Comparison of ENCODE assay signal across 10 cellular contexts in genomic region chr15:52379395-52380111, GRCh38.
DNase-seq lines count a peak whose midpoint lies in the region; ATAC-seq and TF ChIP-seq lines count a peak whose summit lies in the region.
"Had no signal": no experiment of that assay in that cellular context is flagged by ENCODE, and none has a peak within 500 bp of the region (broad histone marks: within the 10 kb centered on the region; RNA-seq: fewer than 3 reads in every experiment).

No MANE protein-coding gene starts in this region.

- DNase-seq in CD4-positive, alpha-beta memory T cell: peak in 1 of 5 donors; percentile 3
- DNase-seq in endothelial cell (ENCODE audit: low spot score): no peak
- no peak for DNase-seq in superior temporal gyrus (ENCODE audit: extremely low spot score)
- no peak for DNase-seq in glutamatergic neuron
- DNase-seq in trophoblast cell: no peak
- DNase-seq: NCI-H446, psoas muscle had no signal

- H3K23ac ChIP-seq in trophoblast cell (ENCODE audit: low read length): no peak overlapping the region

- H4K20me1 ChIP-seq in KMS-11 (ENCODE audit: insufficient read depth): no peaks in the 10 kb centered on the region

- no peak overlapping the region for H3K14ac ChIP-seq in trophoblast cell (ENCODE audit: low read length)

- no peak overlapping the region for H4K91ac ChIP-seq in trophoblast cell (ENCODE audit: low read depth, low read length)

- H3K4me3 ChIP-seq in CD4-positive, alpha-beta memory T cell (ENCODE audit: low read length in 2 of 2): no peak overlapping the region
- no peak overlapping the region for H3K4me3 ChIP-seq in KMS-11 (IDR thresholded peaks at IDR 0.05; ENCODE audit: insufficient read depth, low read depth, low read length)
- no peak overlapping the region for H3K4me3 ChIP-seq in trophoblast cell (ENCODE audit: low read depth, low read length)
- H3K4me3 ChIP-seq: psoas muscle had no signal

- ATAC-seq in GM18870 (IDR thresholded peaks at IDR 0.05; ENCODE audit: unreplicated experiment) (peak; percentile 57), HG02642 (IDR thresholded peaks at IDR 0.05; ENCODE audit: poor library complexity, unreplicated experiment) (peak; percentile 67)

- H3K4me1 Mint-ChIP-seq in CD4-positive, alpha-beta memory T cell: peaks cover 5 to 11% (median 7%) of the 10 kb centered on the region in 4 donors
- H3K4me1 Mint-ChIP-seq in endothelial cell (ENCODE audit: unreplicated experiment) (no peaks in the 10 kb centered on the region), glutamatergic neuron (ENCODE audit: low read depth, unreplicated experiment) (no peaks in the 10 kb centered on the region)

- intact Hi-C loops in CD4-positive, alpha-beta memory T cell (cut with micrococcal nuclease): loop anchor here (5.0 kb wide), 1 partner anchor 148 kb away; the partner anchor contains the start of gene MYO5A

- peak overlapping the region; percentile 29; the same call in 1 of the 2 replicates for H2AFZ ChIP-seq in KMS-11 (ENCODE audit: low read depth)
- H2AFZ ChIP-seq in trophoblast cell (ENCODE audit: insufficient read depth, low read length, poor library complexity): no peak overlapping the region

- peak overlapping the region in 2 of 8 donors; percentile 5 to 49 for H3K4me3 Mint-ChIP-seq in CD4-positive, alpha-beta memory T cell
- H3K4me3 Mint-ChIP-seq in endothelial cell (ENCODE audit: unreplicated experiment) (no peak overlapping the region), glutamatergic neuron (ENCODE audit: unreplicated experiment) (no peak overlapping the region)

- no peak for TF ChIP-seq CTCF in KMS-11 (conservative IDR thresholded peaks at IDR 0.05; ENCODE audit: low read depth, low read length)
- no peak for TF ChIP-seq CTCF in endothelial cell (IDR thresholded peaks at IDR 0.05; ENCODE audit: unreplicated experiment)
- TF ChIP-seq CTCF in glutamatergic neuron (IDR thresholded peaks at IDR 0.05; ENCODE audit: partially characterized antibody, unreplicated experiment): no peak

- H3K27me3 Mint-ChIP-seq in CD4-positive, alpha-beta memory T cell: no peaks in the 10 kb centered on the region
- H3K27me3 Mint-ChIP-seq in endothelial cell (ENCODE audit: unreplicated experiment): no peaks in the 10 kb centered on the region
- no peaks in the 10 kb centered on the region for H3K27me3 Mint-ChIP-seq in glutamatergic neuron (ENCODE audit: unreplicated experiment)

- H3K4me1 ChIP-seq in CD4-positive, alpha-beta memory T cell (ENCODE audit: insufficient read depth, low read length): no peaks in the 10 kb centered on the region
- H3K4me1 ChIP-seq in KMS-11 (ENCODE audit: low read depth, poor library complexity, severe bottlenecking): peaks cover 77% of the 10 kb centered on the region
- H3K4me1 ChIP-seq in trophoblast cell (ENCODE audit: control insufficient read depth in 1 of 2, insufficient read depth in 2 of 2, low read length in 2 of 2): no peaks in the 10 kb centered on the region
- H3K4me1 ChIP-seq: psoas muscle had no signal

- H3K18ac ChIP-seq in trophoblast cell (ENCODE audit: low read length): no peak overlapping the region

- H4K12ac ChIP-seq in trophoblast cell (ENCODE audit: low read depth, low read length): no peak overlapping the region

- no peak overlapping the region for H3K27ac ChIP-seq in CD4-positive, alpha-beta memory T cell (ENCODE audit: low read depth, low read length)
- H3K27ac ChIP-seq in KMS-11 (peak overlapping the region; percentile 98), trophoblast cell (ENCODE audit: low read depth, low read length) (no peak overlapping the region)
- H3K27ac ChIP-seq: psoas muscle had no signal

- H3K9me3 Mint-ChIP-seq in CD4-positive, alpha-beta memory T cell: no peaks in the 10 kb centered on the region
- H3K9me3 Mint-ChIP-seq in endothelial cell (ENCODE audit: unreplicated experiment) (no peaks in the 10 kb centered on the region), glutamatergic neuron (ENCODE audit: unreplicated experiment) (no peaks in the 10 kb centered on the region)

- peaks cover 39% of the 10 kb centered on the region for H3K36me3 ChIP-seq in CD4-positive, alpha-beta memory T cell (ENCODE audit: insufficient read depth, low read length)
- H3K36me3 ChIP-seq in KMS-11 (ENCODE audit: insufficient read depth): no peaks in the 10 kb centered on the region
- peaks cover 2% of the 10 kb centered on the region in 2 experiments for H3K36me3 ChIP-seq in trophoblast cell (ENCODE audit: control insufficient read depth in 1 of 2, insufficient read depth in 2 of 2, low read length in 2 of 2)

- peak overlapping the region in 5 of 7 donors; percentile 7 to 72 (median 54) for H3K27ac Mint-ChIP-seq in CD4-positive, alpha-beta memory T cell
- H3K27ac Mint-ChIP-seq in endothelial cell (ENCODE audit: unreplicated experiment): no peak overlapping the region
- H3K27ac Mint-ChIP-seq in glutamatergic neuron (ENCODE audit: unreplicated experiment): no peak overlapping the region

- H3K27me3 ChIP-seq in CD4-positive, alpha-beta memory T cell (ENCODE audit: insufficient read depth, low read length): no peaks in the 10 kb centered on the region
- H3K27me3 ChIP-seq in KMS-11 (ENCODE audit: insufficient read depth, low read depth): no peaks in the 10 kb centered on the region
- H3K27me3 ChIP-seq in trophoblast cell (ENCODE audit: insufficient read depth, low read length): no peaks in the 10 kb centered on the region

- no peak overlapping the region for H4K8ac ChIP-seq in trophoblast cell (ENCODE audit: low read depth, low read length)

- peaks cover 63 to 67% of the 10 kb centered on the region in 2 donors for H3K36me3 Mint-ChIP-seq in CD4-positive, alpha-beta memory T cell
- no peaks in the 10 kb centered on the region for H3K36me3 Mint-ChIP-seq in endothelial cell (ENCODE audit: low read depth, unreplicated experiment)
- peaks cover 5% of the 10 kb centered on the region for H3K36me3 Mint-ChIP-seq in glutamatergic neuron (ENCODE audit: unreplicated experiment)

- no peaks in the 10 kb centered on the region for H3K79me2 ChIP-seq in KMS-11 (ENCODE audit: insufficient read depth, low read depth)
- no peaks in the 10 kb centered on the region for H3K79me2 ChIP-seq in trophoblast cell (ENCODE audit: control insufficient read depth, insufficient read depth, low read length, poor library complexity)

- no peaks in the 10 kb centered on the region for H3K79me1 ChIP-seq in trophoblast cell (ENCODE audit: low read length)

- H2BK12ac ChIP-seq in trophoblast cell (ENCODE audit: low read length): no peak overlapping the region

- no peak overlapping the region for H3K4ac ChIP-seq in trophoblast cell (ENCODE audit: low read depth, low read length)

- H3K4me2 ChIP-seq in KMS-11 (peak overlapping the region; percentile 97), trophoblast cell (ENCODE audit: low read length) (no peak overlapping the region)

- CTCF ChIA-PET in CD4-positive, alpha-beta memory T cell (lab: Charles Lee; ENCODE audit: partially characterized antibody): interaction anchor here (0.9 to 1.6 kb wide), 4 partner anchors 84 to 189 kb away, joined by 3 to 6 read pairs (median 3); partner anchors contain the start of gene ARPP19

- no peak overlapping the region for H2BK120ac ChIP-seq in trophoblast cell (ENCODE audit: insufficient read depth, low read length, poor library complexity)

- H2AK5ac ChIP-seq in trophoblast cell (ENCODE audit: low read length): no peak overlapping the region

- no peak overlapping the region for H2BK5ac ChIP-seq in trophoblast cell (ENCODE audit: low read depth, low read length, poor library complexity)

- POLR2A ChIA-PET in CD4-positive, alpha-beta memory T cell (lab: Charles Lee; ENCODE audit: partially characterized antibody): interaction anchor here (0.6 to 1.4 kb wide), 2 partner anchors 149 to 171 kb away, joined by 3 to 4 read pairs; partner anchors contain the start of gene MYO5A

- no CpG with 5 or more reads among the region's 14 CpGs for WGBS in trophoblast cell (ENCODE audit: extremely low coverage, insufficient coverage, insufficient read length)

- H3K9ac ChIP-seq in KMS-11 (peak overlapping the region; percentile 64), trophoblast cell (ENCODE audit: low read length) (no peak overlapping the region)

- no peaks in the 10 kb centered on the region for H3K9me3 ChIP-seq in CD4-positive, alpha-beta memory T cell (ENCODE audit: control insufficient read depth in 1 of 2, low read length in 2 of 2)
- H3K9me3 ChIP-seq in trophoblast cell (ENCODE audit: insufficient read depth, low read depth, low read length): no peaks in the 10 kb centered on the region
- H3K9me3 ChIP-seq: psoas muscle had no signal

Comparison
In these comparisons a context has a peak if more than half of its experiments do, and no peak if none do; other contexts are left out.
1. H3K27ac Mint-ChIP-seq: peak in CD4-positive, alpha-beta memory T cell (5 of 7); none in endothelial cell (single experiment) and glutamatergic neuron (single experiment).